Comparison of ENCODE assay signal across 14 cellular contexts in the genomic region with DNA sequence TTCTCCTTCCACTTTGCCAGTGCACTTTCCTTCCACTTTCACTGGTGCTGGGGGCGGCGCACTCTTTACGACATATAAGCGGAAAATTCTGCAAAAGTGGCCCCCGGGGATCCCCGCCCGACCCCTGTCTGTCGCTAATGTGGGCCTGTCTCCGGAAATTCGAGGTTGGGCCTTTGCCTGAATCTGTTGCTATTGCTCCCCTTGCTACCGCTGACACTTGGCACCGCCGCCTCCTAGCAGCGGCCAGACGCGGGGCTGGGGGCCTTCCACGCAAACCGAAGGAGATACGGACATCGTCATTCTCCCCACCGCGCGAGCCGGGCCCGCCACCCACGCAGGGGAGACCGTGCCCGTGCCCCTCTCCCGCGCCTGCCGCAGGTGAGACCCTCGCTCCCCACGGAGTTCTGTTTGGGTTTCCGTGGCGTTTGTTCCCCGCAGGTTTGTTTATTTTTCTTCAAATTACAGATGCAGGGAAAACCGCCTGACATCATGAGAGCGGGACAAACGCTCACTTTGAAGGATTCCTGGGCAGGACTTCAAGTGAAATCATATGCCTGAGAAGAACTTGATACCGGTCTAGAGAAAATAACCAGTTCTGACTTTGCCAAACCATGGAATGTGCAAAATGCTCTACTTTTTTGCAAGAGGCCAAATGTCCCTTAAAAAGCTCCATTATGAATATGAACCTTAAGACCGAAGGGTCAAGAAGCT. TPM values are rescaled to one million over a fixed set of nuclear protein-coding genes. Genes with fewer than 3 reads are reported as not detected.
DNase-seq lines count a peak whose midpoint lies in the region; ATAC-seq, FAIRE-seq and TF ChIP-seq lines count a peak whose summit lies in the region.
"Had no signal": no experiment of that assay in that cellular context is flagged by ENCODE, and none has a peak within 500 bp of the region (broad histone marks: within the 10 kb centered on the region; RNA-seq: fewer than 3 reads in every experiment).

No MANE protein-coding gene starts in this region.

- no peaks in the 10 kb centered on the region; the same call in 2 of the 3 replicates for H3K9me3 Mint-ChIP-seq in GM23338

- H3K27me3 Mint-ChIP-seq in GM23338 (ENCODE audit: insufficient read depth, low read depth, poor library complexity), result peaks cover 94% of the 10 kb centered on the region

- TF ChIP-seq POLR2A in GM12878 (IDR thresholded peaks at IDR 0.05; ENCODE audit: low read depth, low read length) (no peak), spleen (IDR thresholded peaks at IDR 0.05) (no peak), testis (IDR thresholded peaks at IDR 0.05) (no peak)

- WGBS in GM12878 (ENCODE audit: insufficient coverage, insufficient replicate concordance, low lambda C conversion rate, missing lambda C conversion rate), result 38% methylated on average over 41 of the region's 41 CpGs
- no CpG with 5 or more reads among the region's 41 CpGs for WGBS in iPS DF 6.9 (ENCODE audit: insufficient coverage, insufficient read length)
- WGBS in spleen, 5 donors, result 6 to 10% (median 6%) methylated on average over 41 of the region's 41 CpGs
- 44% methylated on average over 39 to 41 of the region's 41 CpGs for WGBS in testis, 2 donors

- RAD21 ChIA-PET in GM12878 (lab: Charles Lee; ENCODE audit: unreplicated experiment), result no interaction called here

- H3K27ac Mint-ChIP-seq in GM23338, result no peak overlapping the region

- H3K9ac ChIP-seq in GM12878 (ENCODE audit: control insufficient read depth, insufficient read depth, low read length), result no peak overlapping the region

- CTCF ChIA-PET in GM12878 (lab: Yijun Ruan, JAX), result no interaction called here

- peak overlapping the region; percentile 32 for H3K4me3 Mint-ChIP-seq in GM23338

- H3K36me3 ChIP-seq in GM23338 (ENCODE audit: insufficient read depth) (no peaks in the 10 kb centered on the region), GM12878 (ENCODE audit: control insufficient read depth in 2 of 2, insufficient read depth in 2 of 2, low read length in 1 of 2) (no peaks in the 10 kb centered on the region), iPS DF 6.9 (ENCODE audit: control insufficient read depth, insufficient read depth, low read length) (no peaks in the 10 kb centered on the region), spleen (no peaks in the 10 kb centered on the region), testis (ENCODE audit: low read depth, missing control alignments) (no peaks in the 10 kb centered on the region)

- H3K27ac ChIP-seq in GM23338 (ENCODE audit: low read depth) (no peak overlapping the region), GM12878 (ENCODE audit: control insufficient read depth, insufficient read depth) (no peak overlapping the region), iPS DF 6.9 (ENCODE audit: low read length) (no peak overlapping the region), spleen (no peak overlapping the region), testis (no peak overlapping the region)

- H3K27me3 ChIP-seq in GM23338 (ENCODE audit: insufficient read depth) (peaks cover 98% of the 10 kb centered on the region), GM12878 (replicated peaks in 1 of 2; ENCODE audit: control insufficient read depth in 2 of 2, insufficient read depth in 2 of 2, low read length in 1 of 2) (peaks cover 4 to 28% of the 10 kb centered on the region in 2 experiments; a peak in 3 of 4 replicates), iPS DF 6.9 (ENCODE audit: control insufficient read depth, insufficient read depth, low read length) (peaks cover 60% of the 10 kb centered on the region), spleen (replicated peaks in 1 of 7) (peaks cover 4 to 100% (median 94%) of the 10 kb centered on the region in 7 donors), testis (no peaks in the 10 kb centered on the region)

- TF ChIP-seq RAD21 in GM12878 (IDR thresholded peaks at IDR 0.05; ENCODE audit: insufficient read depth, low read depth, low read length), result no peak

- H3K4me2 ChIP-seq in GM23338, result peak overlapping the region; percentile 78
- no peak overlapping the region for H3K4me2 ChIP-seq in GM12878 (ENCODE audit: control insufficient read depth, insufficient read depth)

- H2AFZ ChIP-seq in GM23338 (no peak overlapping the region), GM12878 (ENCODE audit: control insufficient read depth, low read depth, low read length) (no peak overlapping the region)

- H4K20me1 ChIP-seq in GM23338 (replicated peaks; ENCODE audit: insufficient read depth) (peaks cover 13% of the 10 kb centered on the region; the same call in 1 of the 2 replicates), GM12878 (ENCODE audit: control insufficient read depth, insufficient read depth) (no peaks in the 10 kb centered on the region)

- no peak for TF ChIP-seq CTCF in GM23338 (conservative IDR thresholded peaks at IDR 0.05; ENCODE audit: low read depth in 2 of 2)
- no peak for TF ChIP-seq CTCF in GM12878 (IDR thresholded peaks at IDR 0.05 in 2 of 3, conservative IDR thresholded peaks at IDR 0.05 in 1 of 3; ENCODE audit: control insufficient read depth in 2 of 3, extremely low read depth in 1 of 3, insufficient read depth in 1 of 3, low read depth in 3 of 3, low read length in 3 of 3)
- peak in 1 of 11 experiments; percentile 7 for TF ChIP-seq CTCF in spleen (IDR thresholded peaks at IDR 0.05 in 8 of 11, conservative IDR thresholded peaks at IDR 0.05 in 3 of 11)
- TF ChIP-seq CTCF in testis (IDR thresholded peaks at IDR 0.05), result no peak

- SMC1A ChIA-PET in GM12878 (lab: Charles Lee; ENCODE audit: uncharacterized antibody, unreplicated experiment), result no interaction called here

- H3K79me2 ChIP-seq in GM23338 (replicated peaks; ENCODE audit: insufficient read depth) (no peaks in the 10 kb centered on the region), GM12878 (ENCODE audit: control insufficient read depth, insufficient read depth, low read length) (no peaks in the 10 kb centered on the region)

- no peaks in the 10 kb centered on the region for H3K36me3 Mint-ChIP-seq in GM23338 (ENCODE audit: low read depth)

- H3F3A ChIP-seq in GM23338 (replicated peaks; ENCODE audit: low read depth), result peaks cover 25% of the 10 kb centered on the region

- H3K4me1 ChIP-seq in GM23338 (ENCODE audit: insufficient read depth) (peaks cover 71% of the 10 kb centered on the region), GM12878 (ENCODE audit: control insufficient read depth, insufficient read depth, low read length) (no peaks in the 10 kb centered on the region; the same call in 1 of the 2 replicates), iPS DF 6.9 (ENCODE audit: control insufficient read depth, insufficient read depth, low read length) (peaks cover 5% of the 10 kb centered on the region; the same call in 1 of the 2 replicates), spleen (peaks cover 6 to 33% (median 24%) of the 10 kb centered on the region in 6 donors), testis (peaks cover 6% of the 10 kb centered on the region)

- no peaks in the 10 kb centered on the region for H3K9me2 ChIP-seq in GM23338 (ENCODE audit: insufficient read depth)

- POLR2A ChIA-PET in GM12878 (lab: Charles Lee), result no interaction called here

- ATAC-seq in GM23338 (no peak), GM12878 (no peak)

- no peaks in the 10 kb centered on the region; the same call in 2 of the 3 replicates for H3K9me3 ChIP-seq in GM12878 (replicated peaks; ENCODE audit: control insufficient read depth, insufficient read depth, low read length)
- H3K9me3 ChIP-seq in iPS DF 6.9 (ENCODE audit: control insufficient read depth, insufficient read depth, low read length), result no peaks in the 10 kb centered on the region
- no peaks in the 10 kb centered on the region for H3K9me3 ChIP-seq in spleen
- H3K9me3 ChIP-seq in testis, result no peaks in the 10 kb centered on the region

- DNase-seq in GM23338 (ENCODE audit: low spot score), result peak; percentile 51
- no peak for DNase-seq in GM12878 (ENCODE audit: low read depth, low spot score)
- DNase-seq in iPS DF 6.9 (ENCODE audit: low read depth, low spot score), result no peak
- peak; percentile 54 for DNase-seq in spleen
- DNase-seq in testis, result no peak
- DNase-seq in superior temporal gyrus (ENCODE audit: extremely low spot score), result no peak
- DNase-seq in stimulated activated CD4-positive, alpha-beta T cell treated with anti-CD3 and anti-CD28 coated beads, Interleukin-12 subunit alpha, Interleukin-12 subunit beta, amount 100 ng/mL, for 4 hours, result no peak
- no peak for DNase-seq in germinal center (ENCODE audit: low spot score)
- DNase-seq: activated CD4-positive, alpha-beta T cell treated with anti-CD3 and anti-CD28 coated beads, Interleukin-2, amount 50 U/mL, for 1 hour; activated naive CD4-positive, alpha-beta T cell treated with anti-CD3 and anti-CD28 coated beads, Interleukin-2, amount 50 U/mL, for 16 hours; DMS 273 treated with DMSO at 0.1 percent for 48 hours; foreskin melanocyte had no signal

- no TSS peak for BruUV-seq in GM12878 (replicated peaks; lab: Mats Ljungman, UMichigan)

- no peak for FAIRE-seq in GM12878 (lab: Jason Lieb, UNC)

- peaks cover 53% of the 10 kb centered on the region for H3K4me1 Mint-ChIP-seq in GM23338

- in situ Hi-C loops in GM12878 (cut with MboI), result loop anchor here (25.0 kb wide), 1 partner anchor 550 kb away; no protein-coding TSS in a partner anchor

- intact Hi-C loops in GM12878 (cut with micrococcal nuclease; ENCODE audit: unreplicated experiment), result no loop called here
- intact Hi-C loops in spleen (cut with DNase I; ENCODE audit: low total_unique reads), result no loop called here
- intact Hi-C loops in testis (cut with DNase I; ENCODE audit: low total_unique reads), result no loop called here

- peak overlapping the region; percentile 50 for H3K4me3 ChIP-seq in GM23338
- no peak overlapping the region for H3K4me3 ChIP-seq in GM12878
- peak overlapping the region; percentile 13; the same call in 1 of the 2 replicates for H3K4me3 ChIP-seq in iPS DF 6.9 (ENCODE audit: low read length)
- peak overlapping the region in 1 of 8 donors; percentile 34 for H3K4me3 ChIP-seq in spleen
- H3K4me3 ChIP-seq in testis, result peak overlapping the region in 1 of 2 donors; percentile 6

- no peak for TF ChIP-seq EP300 in GM12878 (IDR thresholded peaks at IDR 0.05; ENCODE audit: borderline replicate concordance in 1 of 2, control insufficient read depth in 1 of 2, low read depth in 2 of 2, low read length in 2 of 2)

RNA-seq across cellular contexts. Expression of gene TWIST1, which starts 5.0 kb away (rescaled TPM):
- total RNA-seq in GM23338 (2014; rRNA removed; shearing (Covaris generic)), result 0.12 and 0.24 TPM in 2 replicates
- polyA plus RNA-seq in GM23338 (2016; fragmentation: Nextera tagmentation; extraction: Ambion mirVana) (0.24 and 0.35 TPM in 2 replicates), GM12878 (2011; rRNA removed) (not detected in 2 replicates), GM12878 (2014; fragmentation: Illumina TruSeq; extraction: Trizol) (not detected in 2 replicates), GM12878 (2014; fragmentation: Nextera tagmentation; extraction: Ambion mirVana) (not detected), GM12878 (2014; rRNA removed) (not detected in 2 replicates), GM12878 (2016; fragmentation: Nextera tagmentation; extraction: Ambion mirVana) (not detected), spleen (under 1 TPM in 1 of 3 donors, not detected in 2; 0.33 TPM), testis (ENCODE audit: insufficient read depth, low read depth, low replicate concordance) (5.2 TPM)
- total RNA-seq in GM12878 (2013; cell fraction: nucleolus; rRNA removed), result not detected in 2 replicates
- total RNA-seq in GM12878 (2014; rRNA removed) (not detected in 2 replicates), GM12878 (2014; rRNA removed; fragmentation: Illumina TruSeq; extraction: Trizol) (not detected in 2 replicates), GM12878 (2021) (not detected in 2 replicates), spleen (not detected), testis (10 to 100 TPM; 11.7 to 22.5 TPM)
- not detected for polyA plus RNA-seq in GM12878 (2011; ENCODE audit: low read depth)
- polyA plus RNA-seq in GM12878 (2011; cell fraction: cytosol; rRNA removed), result not detected in 2 replicates
- polyA plus RNA-seq in GM12878 (2011; cell fraction: nucleus; rRNA removed), result not detected in 2 replicates
- not detected in 2 replicates for polyA plus RNA-seq in GM12878 (2012)
- not detected in 2 replicates for polyA minus RNA-seq in GM12878 (2011; rRNA and poly(A)+ RNA removed)
- polyA minus RNA-seq in GM12878 (2011; cell fraction: cytosol; rRNA and poly(A)+ RNA removed), result not detected in 2 replicates
- polyA minus RNA-seq in GM12878 (2011; cell fraction: nucleus; rRNA and poly(A)+ RNA removed), result not detected in 2 replicates
- total RNA-seq: NCI-H460 had no signal

RNA-seq across cellular contexts. Expression of gene FERD3L, which starts 32.8 kb away (rescaled TPM):
- total RNA-seq in GM23338 (2014; rRNA removed; shearing (Covaris generic)), result not detected in 2 replicates
- not detected in 2 replicates for polyA plus RNA-seq in GM23338 (2016; fragmentation: Nextera tagmentation; extraction: Ambion mirVana)
- not detected in 2 replicates for total RNA-seq in GM12878 (2013; cell fraction: nucleolus; rRNA removed)
- total RNA-seq in GM12878 (2014; rRNA removed), result not detected in 2 replicates
- total RNA-seq in GM12878 (2014; rRNA removed; fragmentation: Illumina TruSeq; extraction: Trizol), result not detected in 2 replicates
- total RNA-seq in GM12878 (2021), result not detected in 2 replicates
- not detected for polyA plus RNA-seq in GM12878 (2011; ENCODE audit: low read depth)
- not detected in 2 replicates for polyA plus RNA-seq in GM12878 (2011; rRNA removed)
- not detected in 2 replicates for polyA plus RNA-seq in GM12878 (2011; cell fraction: cytosol; rRNA removed)
- not detected in 2 replicates for polyA plus RNA-seq in GM12878 (2011; cell fraction: nucleus; rRNA removed)
- polyA plus RNA-seq in GM12878 (2012), result not detected in 2 replicates
- not detected in 2 replicates for polyA plus RNA-seq in GM12878 (2014; fragmentation: Illumina TruSeq; extraction: Trizol)
- polyA plus RNA-seq in GM12878 (2014; fragmentation: Nextera tagmentation; extraction: Ambion mirVana), result not detected
- not detected in 2 replicates for polyA plus RNA-seq in GM12878 (2014; rRNA removed)
- not detected for polyA plus RNA-seq in GM12878 (2016; fragmentation: Nextera tagmentation; extraction: Ambion mirVana)
- polyA minus RNA-seq in GM12878 (2011; rRNA and poly(A)+ RNA removed), result not detected in 2 replicates
- not detected in 2 replicates for polyA minus RNA-seq in GM12878 (2011; cell fraction: cytosol; rRNA and poly(A)+ RNA removed)
- polyA minus RNA-seq in GM12878 (2011; cell fraction: nucleus; rRNA and poly(A)+ RNA removed), result not detected in 2 replicates
- total RNA-seq in spleen, result not detected
- not detected for polyA plus RNA-seq in spleen
- not detected for total RNA-seq in testis
- not detected for polyA plus RNA-seq in testis (ENCODE audit: insufficient read depth, low read depth, low replicate concordance)
- total RNA-seq: NCI-H460, subcutaneous adipose tissue had no signal

Comparison
In these comparisons a context has a peak if more than half of its experiments do, and no peak if none do; other contexts are left out.
1. DNase-seq: peak in GM23338 (single experiment) and spleen (single experiment); none in GM12878 (single experiment), iPS DF 6.9 (single experiment), testis (single experiment), superior temporal gyrus (single experiment), stimulated activated CD4-positive, alpha-beta T cell treated with anti-CD3 and anti-CD28 coated beads, Interleukin-12 subunit alpha, Interleukin-12 subunit beta, amount 100 ng/mL, for 4 hours (single experiment) and germinal center (single experiment).
2. RNA of gene TWIST1, which starts 5.0 kb away (total RNA-seq): 11.7 to 22.5 TPM in testis; 0.12 to 0.24 TPM in GM23338, not detected in GM12878 and not detected in spleen; every median in the first group is over 4 times any median in the second.